In genomic region chr20:58743076-58743566, GRCh38 we compare ENCODE assay signal across 19 cellular contexts.
"Had no signal": no experiment of that assay in that cellular context is flagged by ENCODE, and none has a peak within 500 bp of the region (broad histone marks: within the 10 kb centered on the region; RNA-seq: fewer than 3 reads in every experiment).

No MANE protein-coding gene starts in this region.

- H3K9me3 ChIP-seq: thyroid gland had no signal

- H3K4me1 Mint-ChIP-seq: activated CD8-positive, alpha-beta memory T cell treated with anti-CD3 and anti-CD28 coated beads, Interleukin-2, amount 10 ng/mL, durations not matched to agents 7 days and 5 days; activated naive CD4-positive, alpha-beta T cell treated with anti-CD3 and anti-CD28 coated beads, Interleukin-2, amount 10 ng/mL, durations not matched to agents 7 days and 5 days; T-helper 17 cell had no signal

- H3K4me1 ChIP-seq: foreskin keratinocyte, thyroid gland had no signal

- ATAC-seq: activated CD8-positive, alpha-beta memory T cell treated with anti-CD3 and anti-CD28 coated beads, Interleukin-2, amount 10 ng/mL, durations not matched to agents 7 days and 5 days; activated CD8-positive, alpha-beta T cell treated with anti-CD3 and anti-CD28 coated beads for 36 hours; foreskin keratinocyte; stimulated activated naive CD8-positive, alpha-beta T cell treated with anti-CD3 and anti-CD28 coated beads, Interleukin-15, Interleukin-2, amounts not matched to agents 100 U/mL and 50 U/mL, for 24 hours; T-helper 17 cell had no signal

- H3K36me3 ChIP-seq: thyroid gland had no signal

- H3K36me3 Mint-ChIP-seq: activated CD8-positive, alpha-beta memory T cell treated with anti-CD3 and anti-CD28 coated beads, Interleukin-2, amount 10 ng/mL, durations not matched to agents 7 days and 5 days; activated naive CD4-positive, alpha-beta T cell treated with anti-CD3 and anti-CD28 coated beads, Interleukin-2, amount 10 ng/mL, durations not matched to agents 7 days and 5 days had no signal

- H3K27ac ChIP-seq: foreskin keratinocyte, hepatocyte, thyroid gland had no signal

- H3K4me3 Mint-ChIP-seq: activated CD8-positive, alpha-beta memory T cell treated with anti-CD3 and anti-CD28 coated beads, Interleukin-2, amount 10 ng/mL, durations not matched to agents 7 days and 5 days; activated CD8-positive, alpha-beta T cell treated with anti-CD3 and anti-CD28 coated beads for 36 hours; activated naive CD4-positive, alpha-beta T cell treated with anti-CD3 and anti-CD28 coated beads, Interleukin-2, amount 10 ng/mL, durations not matched to agents 7 days and 5 days; T-helper 17 cell had no signal

- H3K27ac Mint-ChIP-seq: activated CD8-positive, alpha-beta memory T cell treated with anti-CD3 and anti-CD28 coated beads, Interleukin-2, amount 10 ng/mL, durations not matched to agents 7 days and 5 days; activated CD8-positive, alpha-beta T cell treated with anti-CD3 and anti-CD28 coated beads for 36 hours; activated naive CD4-positive, alpha-beta T cell treated with anti-CD3 and anti-CD28 coated beads, Interleukin-2, amount 10 ng/mL, durations not matched to agents 7 days and 5 days; T-helper 17 cell had no signal

- H3K4me3 ChIP-seq: hepatocyte, thyroid gland had no signal

- H3K9me3 Mint-ChIP-seq: activated CD8-positive, alpha-beta T cell treated with anti-CD3 and anti-CD28 coated beads for 36 hours; activated naive CD4-positive, alpha-beta T cell treated with anti-CD3 and anti-CD28 coated beads, Interleukin-2, amount 10 ng/mL, durations not matched to agents 7 days and 5 days had no signal

- H3K27me3 ChIP-seq: thyroid gland had no signal

- DNase-seq: activated CD4-positive, alpha-beta T cell treated with anti-CD3 and anti-CD28 coated beads for 48 hours; activated CD8-positive, alpha-beta T cell treated with anti-CD3 and anti-CD28 coated beads for 36 hours; activated naive CD4-positive, alpha-beta T cell treated with anti-CD3 and anti-CD28 coated beads, Interleukin-2, amount 10 ng/mL, durations not matched to agents 7 days and 5 days; activated T-cell treated with anti-CD3 and anti-CD28 coated beads for 4 hours; amygdala; cerebellar nuclear complex; cortex of kidney; erythroblast; foreskin keratinocyte; occipital lobe; posterior cingulate gyrus; stimulated activated CD4-positive, alpha-beta T cell treated with anti-CD3 and anti-CD28 coated beads, Interleukin-12 subunit alpha, Interleukin-12 subunit beta, amount 100 ng/mL, for 4 hours; stimulated activated CD4-positive, alpha-beta T cell treated with anti-CD3 and anti-CD28 coated beads, Interleukin-4, amount 100 ng/mL, for 4 hours; stimulated activated naive CD8-positive, alpha-beta T cell treated with anti-CD3 and anti-CD28 coated beads, Interleukin-15, Interleukin-2, amounts not matched to agents 100 U/mL and 50 U/mL, for 24 hours; SW 1271; T-helper 17 cell; thyroid gland had no signal
